7 cellular contexts compared by ENCODE assay signal in genomic region chr6:143449731-143450452, GRCh38. TPM values are rescaled to one million over a fixed set of nuclear protein-coding genes. Genes with fewer than 3 reads are reported as not detected.
DNase-seq lines count a peak whose midpoint lies in the region; ATAC-seq and TF ChIP-seq lines count a peak whose summit lies in the region.

No MANE protein-coding gene starts in this region.

- peak; percentile 64 for DNase-seq in LHCN-M2 (ENCODE audit: low read depth)
- DNase-seq in activated CD4-positive, alpha-beta T cell treated with anti-CD3 and anti-CD28 coated beads, Interleukin-2, amount 50 U/mL, for 48 hours = peak; percentile 42 to 58
- peak; percentile 8 for DNase-seq in epithelial cell of esophagus (ENCODE audit: low read depth)
- peak; percentile 59 for DNase-seq in myocyte (ENCODE audit: low read depth)
- peak in 1 of 2 donors; percentile 36 for DNase-seq in upper lobe of left lung

- ATAC-seq in GM21737 (IDR thresholded peaks at IDR 0.05; ENCODE audit: unreplicated experiment) = peak; percentile 16
- ATAC-seq in upper lobe of left lung (ENCODE audit: low FRiP score in 2 of 2) = peak in 1 of 2 donors; percentile 28

- TF ChIP-seq CTCF in epithelial cell of esophagus (IDR thresholded peaks at IDR 0.05; ENCODE audit: insufficient read depth, low read depth, low read length, missing control alignments) (no peak), upper lobe of left lung (IDR thresholded peaks at IDR 0.05) (no peak)

- no peak for TF ChIP-seq EP300 in upper lobe of left lung (IDR thresholded peaks at IDR 0.05)

- H3K9me3 ChIP-seq in ES-I3 (ENCODE audit: control insufficient read depth, insufficient read depth, low read length) (no peaks in the 10 kb centered on the region), upper lobe of left lung (no peaks in the 10 kb centered on the region)

- peak overlapping the region; percentile 80 to 81 (median 81) for H3K27ac ChIP-seq in upper lobe of left lung

- H3K9ac ChIP-seq in ES-I3 (ENCODE audit: low read depth, low read length) = peak overlapping the region; percentile 86

- WGBS in upper lobe of left lung, 2 donors = 3 to 7% methylated on average over 18 of the region's 18 CpGs

- TF ChIP-seq POLR2A in upper lobe of left lung (IDR thresholded peaks at IDR 0.05) = no peak

- H3K36me3 ChIP-seq in ES-I3 (ENCODE audit: insufficient read depth, low read length) = no peaks in the 10 kb centered on the region
- H3K36me3 ChIP-seq in upper lobe of left lung = no peaks in the 10 kb centered on the region

- peak overlapping the region; percentile 97 for H3K4me3 ChIP-seq in epithelial cell of esophagus (ENCODE audit: low read length)
- H3K4me3 ChIP-seq in upper lobe of left lung = peak overlapping the region; percentile 61 to 85 (median 74)

- H3K4me1 ChIP-seq in ES-I3 (ENCODE audit: insufficient read depth, low read length) = no peaks in the 10 kb centered on the region
- peaks cover 15 to 25% (median 19%) of the 10 kb centered on the region in 4 donors for H3K4me1 ChIP-seq in upper lobe of left lung

- H3K27me3 ChIP-seq in upper lobe of left lung = no peaks in the 10 kb centered on the region

RNA-seq across cellular contexts. Expression of gene ADAT2, which starts 0.6 kb away (rescaled TPM):
- total RNA-seq in LHCN-M2 (2014; rRNA removed) (7.2 and 7.3 TPM in 2 replicates), myocyte (5.5 and 7.0 TPM in 2 replicates), upper lobe of left lung (10 to 100 TPM in 1 of 6 donors, 1 to 10 TPM in 5; 4.9 to 11.5 (median 6.8) TPM)
- 2.0 TPM for polyA plus RNA-seq in LHCN-M2 (2012)
- polyA plus RNA-seq in myocyte (2012) = 2.9 TPM

RNA-seq across cellular contexts. Expression of gene PEX3, which starts 0.7 kb away (rescaled TPM):
- total RNA-seq in LHCN-M2 (2014; rRNA removed) (23.0 and 24.4 TPM in 2 replicates), myocyte (13.3 and 15.7 TPM in 2 replicates), upper lobe of left lung (10 to 100 TPM in 4 of 6 donors, 1 to 10 TPM in 2; 3.4 to 18.5 (median 13.1) TPM)
- 14.7 TPM for polyA plus RNA-seq in LHCN-M2 (2012)
- 15.1 TPM for polyA plus RNA-seq in myocyte (2012)
